In genomic region chr15:67834593-67835348, GRCh38 we compare ENCODE assay signal across 8 cellular contexts. TPM values are rescaled to one million over a fixed set of nuclear protein-coding genes. Genes with fewer than 3 reads are reported as not detected.
DNase-seq lines count a peak whose midpoint lies in the region; ATAC-seq, FAIRE-seq and TF ChIP-seq lines count a peak whose summit lies in the region.

No MANE protein-coding gene starts in this region.

- peak overlapping the region in 2 of 3 experiments; percentile 2 to 9 for H3K4me3 ChIP-seq in keratinocyte (ENCODE audit: control insufficient read depth in 2 of 3, extremely low read depth in 1 of 3, insufficient read depth in 2 of 3, low read depth in 1 of 3, low read length in 3 of 3)

- no peak for TF ChIP-seq CTCF in keratinocyte (optimal IDR thresholded peaks at IDR 0.05 in 1 of 3, IDR thresholded peaks at IDR 0.05 in 1 of 3, conservative IDR thresholded peaks at IDR 0.05 in 1 of 3; ENCODE audit: extremely low read depth in 1 of 3, insufficient read depth in 2 of 3, low read length in 3 of 3)

- no peaks in the 10 kb centered on the region for H3K9me3 ChIP-seq in keratinocyte (ENCODE audit: control insufficient read depth, low read depth, low read length)

- no peaks in the 10 kb centered on the region for H3K79me2 ChIP-seq in keratinocyte (ENCODE audit: control insufficient read depth, insufficient read depth, low read length)

- H3K9me3 Mint-ChIP-seq in T-helper 2 cell treated with Interferon-gamma antibody and Interleukin-4, amounts not matched to agents 5 μg/mL and 100 μg/mL, for 36 hours: no peaks in the 10 kb centered on the region
- H3K9me3 Mint-ChIP-seq in activated T-cell treated with anti-CD3 and anti-CD28 coated beads, Interleukin-2, amount 50 U/mL, for 24 hours: no peaks in the 10 kb centered on the region
- H3K9me3 Mint-ChIP-seq in stimulated activated memory B cell treated with anti-CD40 and anti-IgM and Interleukin-4, amounts not matched to agents 10 μg/mL and 1 μg/mL and 100 μg/mL, for 72 hours: no peaks in the 10 kb centered on the region

- H3K36me3 Mint-ChIP-seq in T-helper 2 cell treated with Interferon-gamma antibody and Interleukin-4, amounts not matched to agents 5 μg/mL and 100 μg/mL, for 36 hours (ENCODE audit: low read depth): no peaks in the 10 kb centered on the region
- H3K36me3 Mint-ChIP-seq in activated T-cell treated with anti-CD3 and anti-CD28 coated beads, Interleukin-2, amount 50 U/mL, for 24 hours (ENCODE audit: low read depth): no peaks in the 10 kb centered on the region
- no peaks in the 10 kb centered on the region for H3K36me3 Mint-ChIP-seq in stimulated activated memory B cell treated with anti-CD40 and anti-IgM and Interleukin-4, amounts not matched to agents 10 μg/mL and 1 μg/mL and 100 μg/mL, for 72 hours

- no peak overlapping the region for H2AFZ ChIP-seq in keratinocyte (ENCODE audit: control insufficient read depth, low read length)

- no peak overlapping the region for H3K27ac ChIP-seq in keratinocyte (ENCODE audit: control insufficient read depth, insufficient read depth, low read length)

- peak overlapping the region; percentile 77 for H3K4me2 ChIP-seq in keratinocyte (ENCODE audit: control insufficient read depth, extremely low read depth, insufficient read depth, low read depth, low read length)

- H3K4me3 Mint-ChIP-seq in T-helper 2 cell treated with Interferon-gamma antibody and Interleukin-4, amounts not matched to agents 5 μg/mL and 100 μg/mL, for 36 hours: peak overlapping the region; percentile 74
- peak overlapping the region; percentile 70 for H3K4me3 Mint-ChIP-seq in activated T-cell treated with anti-CD3 and anti-CD28 coated beads, Interleukin-2, amount 50 U/mL, for 24 hours
- peak overlapping the region; percentile 74 for H3K4me3 Mint-ChIP-seq in stimulated activated memory B cell treated with anti-CD40 and anti-IgM and Interleukin-4, amounts not matched to agents 10 μg/mL and 1 μg/mL and 100 μg/mL, for 72 hours

- H3K27me3 Mint-ChIP-seq in T-helper 2 cell treated with Interferon-gamma antibody and Interleukin-4, amounts not matched to agents 5 μg/mL and 100 μg/mL, for 36 hours (ENCODE audit: low read depth): peaks cover 83% of the 10 kb centered on the region
- peaks cover 69% of the 10 kb centered on the region for H3K27me3 Mint-ChIP-seq in activated T-cell treated with anti-CD3 and anti-CD28 coated beads, Interleukin-2, amount 50 U/mL, for 24 hours
- H3K27me3 Mint-ChIP-seq in stimulated activated memory B cell treated with anti-CD40 and anti-IgM and Interleukin-4, amounts not matched to agents 10 μg/mL and 1 μg/mL and 100 μg/mL, for 72 hours: peaks cover 66% of the 10 kb centered on the region

- no peak overlapping the region for H3K9ac ChIP-seq in keratinocyte (ENCODE audit: control insufficient read depth, extremely low read depth, insufficient read depth, low read length)

- H3K27ac Mint-ChIP-seq in T-helper 2 cell treated with Interferon-gamma antibody and Interleukin-4, amounts not matched to agents 5 μg/mL and 100 μg/mL, for 36 hours: no peak overlapping the region
- H3K27ac Mint-ChIP-seq in activated T-cell treated with anti-CD3 and anti-CD28 coated beads, Interleukin-2, amount 50 U/mL, for 24 hours: no peak overlapping the region
- peak overlapping the region; percentile 48 for H3K27ac Mint-ChIP-seq in stimulated activated memory B cell treated with anti-CD40 and anti-IgM and Interleukin-4, amounts not matched to agents 10 μg/mL and 1 μg/mL and 100 μg/mL, for 72 hours

- dilution Hi-C loops in keratinocyte (cut with MboI; ENCODE audit: extremely low pct_ligation_motif_present, low sequenced_read_pairs): no loop called here

- H3K36me3 ChIP-seq in keratinocyte (ENCODE audit: control insufficient read depth in 2 of 2, extremely low read depth in 1 of 2, insufficient read depth in 2 of 2, low read length in 2 of 2): no peaks in the 10 kb centered on the region

- no peak for DNase-seq in T-helper 2 cell treated with Interferon-gamma antibody and Interleukin-4, amounts not matched to agents 5 μg/mL and 100 μg/mL, for 36 hours (ENCODE audit: low spot score)
- DNase-seq in T-helper 2 cell: no peak
- DNase-seq in activated T-cell treated with anti-CD3 and anti-CD28 coated beads, Interleukin-2, amount 50 U/mL, for 24 hours: peak; percentile 50
- no peak for DNase-seq in keratinocyte (ENCODE audit: low read depth, low spot score)
- no peak for DNase-seq in NCI-H2107 treated with DMSO at 0.1 percent for 48 hours (lab: John Stamatoyannopoulos, UW; ENCODE audit: unreplicated experiment)
- DNase-seq in RKO (ENCODE audit: low spot score): no peak

- peaks cover 63% of the 10 kb centered on the region for H3K27me3 ChIP-seq in keratinocyte (ENCODE audit: control insufficient read depth, extremely low read depth, insufficient read depth, low read length)

- ATAC-seq in stimulated activated memory B cell treated with anti-CD40 and anti-IgM and Interleukin-4, amounts not matched to agents 10 μg/mL and 1 μg/mL and 100 μg/mL, for 72 hours: no peak
- ATAC-seq in esophagus mucosa: no peak

- no peak for FAIRE-seq in keratinocyte (lab: Jason Lieb, UNC)

- H3K9me1 ChIP-seq in keratinocyte (ENCODE audit: control insufficient read depth, extremely low read depth, insufficient read depth, low read length): no peaks in the 10 kb centered on the region

- peaks cover 28% of the 10 kb centered on the region for H3K4me1 Mint-ChIP-seq in T-helper 2 cell treated with Interferon-gamma antibody and Interleukin-4, amounts not matched to agents 5 μg/mL and 100 μg/mL, for 36 hours (ENCODE audit: low read depth)
- peaks cover 54% of the 10 kb centered on the region for H3K4me1 Mint-ChIP-seq in activated T-cell treated with anti-CD3 and anti-CD28 coated beads, Interleukin-2, amount 50 U/mL, for 24 hours (ENCODE audit: low read depth)
- H3K4me1 Mint-ChIP-seq in stimulated activated memory B cell treated with anti-CD40 and anti-IgM and Interleukin-4, amounts not matched to agents 10 μg/mL and 1 μg/mL and 100 μg/mL, for 72 hours: peaks cover 62% of the 10 kb centered on the region

- H4K20me1 ChIP-seq in keratinocyte (ENCODE audit: control insufficient read depth, extremely low read depth, insufficient read depth, low read length): no peaks in the 10 kb centered on the region

- H3K4me1 ChIP-seq in keratinocyte (ENCODE audit: control insufficient read depth, extremely low read depth, insufficient read depth, low read length): peaks cover 24% of the 10 kb centered on the region

RNA-seq across cellular contexts. Expression of gene RNU6-1, which starts 5.1 kb away (rescaled TPM):
- not detected in 3 replicates for polyA plus RNA-seq in keratinocyte
- not detected for polyA plus RNA-seq in keratinocyte (2011; ENCODE audit: low read depth)
- not detected in 2 replicates for polyA plus RNA-seq in keratinocyte (2011; cell fraction: cytosol; rRNA removed)
- polyA plus RNA-seq in keratinocyte (2011; cell fraction: nucleus; rRNA removed): not detected in 2 replicates
- not detected in 2 replicates for polyA plus RNA-seq in keratinocyte (2012; ENCODE audit: low replicate concordance)
- polyA minus RNA-seq in keratinocyte: not detected in 3 replicates
- not detected for polyA minus RNA-seq in keratinocyte (2011; cell fraction: cytosol; rRNA and poly(A)+ RNA removed)
- polyA minus RNA-seq in keratinocyte (2011; cell fraction: nucleus; rRNA and poly(A)+ RNA removed): not detected in 2 replicates
- not detected for total RNA-seq in esophagus mucosa

RNA-seq across cellular contexts. Expression of gene SKOR1, which starts 9.5 kb away (rescaled TPM):
- polyA plus RNA-seq in keratinocyte: 0.03 TPM in 2 of 3 replicates, not detected in the other
- polyA plus RNA-seq in keratinocyte (2011; ENCODE audit: low read depth): not detected
- 0.03 TPM in 1 of 2 replicates, not detected in the other for polyA plus RNA-seq in keratinocyte (2011; cell fraction: cytosol; rRNA removed)
- polyA plus RNA-seq in keratinocyte (2011; cell fraction: nucleus; rRNA removed): 0.13 TPM in 1 of 2 replicates, not detected in the other
- 0.03 and 0.14 TPM in 2 replicates for polyA plus RNA-seq in keratinocyte (2012; ENCODE audit: low replicate concordance)
- not detected in 3 replicates for polyA minus RNA-seq in keratinocyte
- not detected for polyA minus RNA-seq in keratinocyte (2011; cell fraction: cytosol; rRNA and poly(A)+ RNA removed)
- polyA minus RNA-seq in keratinocyte (2011; cell fraction: nucleus; rRNA and poly(A)+ RNA removed): 0.21 and 0.31 TPM in 2 replicates
- total RNA-seq in esophagus mucosa: 0.08 TPM
